8 cellular contexts compared by ENCODE assay signal in genomic region chr17:47099987-47100711, GRCh38.
DNase-seq lines count a peak whose midpoint lies in the region; ATAC-seq, FAIRE-seq and TF ChIP-seq lines count a peak whose summit lies in the region.

No MANE protein-coding gene starts in this region.

- dilution Hi-C loops in mammary epithelial cell (cut with HindIII; ENCODE audit: low sequenced_read_pairs), result no loop called here

- H3K4me3 ChIP-seq in AG04449 (ENCODE audit: low read depth, low read length) (peak overlapping the region; percentile 79), mammary epithelial cell (replicated peaks in 1 of 3; ENCODE audit: insufficient read depth in 1 of 3, low read depth in 2 of 3, low read length in 3 of 3) (peak overlapping the region; percentile 77 to 95 (median 79)), small intestine (ENCODE audit: low read depth in 1 of 2, low read length in 2 of 2) (peak overlapping the region; percentile 94 to 96)

- H3K9ac ChIP-seq in mammary epithelial cell (ENCODE audit: insufficient read depth, low read length), result peak overlapping the region; percentile 73

- peak overlapping the region; percentile 99 for H2AFZ ChIP-seq in mammary epithelial cell (ENCODE audit: low read depth, low read length)

- no TSS peak for BruUV-seq in mammary epithelial cell (replicated peaks; lab: Mats Ljungman, UMichigan)

- H3K9me3 ChIP-seq in mammary epithelial cell (replicated peaks; ENCODE audit: insufficient read depth, low read length) (no peaks in the 10 kb centered on the region), small intestine (ENCODE audit: control insufficient read depth, low read depth) (no peaks in the 10 kb centered on the region)

- no peak for DNase-seq in AG04449 (ENCODE audit: low read depth, low spot score)
- peak; percentile 91 for DNase-seq in NCI-H2196 (lab: John Stamatoyannopoulos, UW; ENCODE audit: unreplicated experiment)
- DNase-seq in mammary epithelial cell, result peak; percentile 92
- peak; percentile 81 for DNase-seq in iPS-NIHi11 (ENCODE audit: low spot score)
- DNase-seq in small intestine, result peak; percentile 91

- intact Hi-C loops in mammary epithelial cell (cut with micrococcal nuclease), result loop anchor here (1.0 kb wide), 1 partner anchor 33 kb away; no protein-coding TSS in a partner anchor

- H3K79me2 ChIP-seq in mammary epithelial cell (ENCODE audit: insufficient read depth, low read length), result peaks cover 19% of the 10 kb centered on the region

- in situ Hi-C loops in mammary epithelial cell (cut with MboI; ENCODE audit: low sequenced_read_pairs in 2 of 2), result no loop called here

- H3K4me2 ChIP-seq in mammary epithelial cell (ENCODE audit: insufficient read depth, low read depth, low read length), result peak overlapping the region; percentile 80

- CTCF ChIA-PET in AG04449 (lab: Yijun Ruan, JAX) (no interaction called here), mammary epithelial cell (lab: Charles Lee; ENCODE audit: low non-redundant PET) (no interaction called here)

- ATAC-seq in GM18873 (IDR thresholded peaks at IDR 0.05; ENCODE audit: low FRiP score, unreplicated experiment) (peak; percentile 76), HG03135 (IDR thresholded peaks at IDR 0.05; ENCODE audit: unreplicated experiment) (peak; percentile 97)

- H3K27ac ChIP-seq in VCaP, result peak overlapping the region; percentile 94
- H3K27ac ChIP-seq in mammary epithelial cell (ENCODE audit: insufficient read depth, low read depth, low read length), result peak overlapping the region; percentile 50
- H3K27ac ChIP-seq in small intestine (ENCODE audit: low read depth in 1 of 2, low read length in 1 of 2), result peak overlapping the region; percentile 66 to 67

- no peaks in the 10 kb centered on the region for H3K4me1 ChIP-seq in mammary epithelial cell (ENCODE audit: insufficient read depth, low read length)
- no peaks in the 10 kb centered on the region for H3K4me1 ChIP-seq in small intestine (ENCODE audit: control insufficient read depth in 2 of 2, insufficient read depth in 1 of 2, low read depth in 1 of 2, low read length in 1 of 2)

- H4K20me1 ChIP-seq in mammary epithelial cell (ENCODE audit: insufficient read depth, low read length), result no peaks in the 10 kb centered on the region

- FAIRE-seq in small intestine (lab: Jason Lieb, UNC), result no peak

- no peaks in the 10 kb centered on the region for H3K27me3 ChIP-seq in mammary epithelial cell (ENCODE audit: insufficient read depth, low read length)
- no peaks in the 10 kb centered on the region for H3K27me3 ChIP-seq in small intestine (ENCODE audit: control insufficient read depth in 2 of 2, insufficient read depth in 2 of 2, low read length in 2 of 2)

- 12% methylated on average over 8 of the region's 42 CpGs for WGBS in mammary epithelial cell (ENCODE audit: low coverage, missing lambda C conversion rate)
- 0 to 1% (median 1%) methylated on average over 37 to 42 of the region's 42 CpGs for WGBS in small intestine, 3 donors

- TF ChIP-seq CTCF in AG04449 (IDR thresholded peaks at IDR 0.05; ENCODE audit: insufficient read depth, low read length, missing control alignments) (no peak), VCaP (conservative IDR thresholded peaks at IDR 0.05) (no peak), mammary epithelial cell (conservative IDR thresholded peaks at IDR 0.05 in 1 of 2, IDR thresholded peaks at IDR 0.05 in 1 of 2; ENCODE audit: extremely low read depth in 1 of 2, insufficient read depth in 1 of 2, low read depth in 1 of 2, low read length in 2 of 2) (no peak)

- POLR2A ChIA-PET in AG04449 (lab: Yijun Ruan, JAX), result no interaction called here

- H3K36me3 ChIP-seq in mammary epithelial cell (ENCODE audit: insufficient read depth, low read length) (peaks cover 2% of the 10 kb centered on the region), small intestine (ENCODE audit: control insufficient read depth in 2 of 2, insufficient read depth in 2 of 2, low read length in 2 of 2) (no peaks in the 10 kb centered on the region)
